Comparison of ENCODE assay signal across 1 cellular context in the genomic region with DNA sequence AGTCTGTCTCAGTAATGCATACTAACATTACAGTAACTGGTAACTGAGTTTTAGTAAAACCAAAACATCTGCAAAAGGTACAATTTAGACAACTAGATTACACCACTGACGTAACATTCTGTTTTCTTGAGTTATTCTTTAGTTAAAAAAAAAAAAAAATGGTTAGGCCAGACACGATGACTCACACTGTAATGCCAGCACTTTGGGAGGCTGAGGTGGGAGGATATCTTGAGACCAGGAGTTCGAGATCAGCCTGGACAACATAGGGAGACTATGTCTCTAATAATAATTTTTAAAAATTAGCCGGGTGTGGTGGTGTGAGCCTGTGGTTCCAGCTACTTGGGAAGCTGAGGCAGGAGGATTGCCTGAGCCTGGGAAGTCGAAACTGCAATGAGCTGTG.
TF ChIP-seq lines count a peak whose summit lies in the region.

No MANE protein-coding gene starts in this region.

TF ChIP-seq in K562, 482 proteins besides CTCF, POLR2A, EP300 and RAD21:
- TF ChIP-seq POLR2H (tag; IDR thresholded peaks at IDR 0.05; ENCODE audit: low read depth), result peak; percentile 29; the same call in 1 of the 2 replicates
- peak; percentile 77 for TF ChIP-seq ZNF384 (IDR thresholded peaks at IDR 0.05; ENCODE audit: low read depth, low read length)
- TF ChIP-seq, protein P1, sequence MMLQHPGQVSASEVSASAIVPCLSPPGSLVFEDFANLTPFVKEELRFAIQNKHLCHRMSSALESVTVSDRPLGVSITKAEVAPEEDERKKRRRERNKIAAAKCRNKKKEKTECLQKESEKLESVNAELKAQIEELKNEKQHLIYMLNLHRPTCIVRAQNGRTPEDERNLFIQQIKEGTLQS (IDR thresholded peaks at IDR 0.05), result peak; percentile 52
- TF ChIP-seq, protein P1 (CRISPR knock-in tag; conservative IDR thresholded peaks at IDR 0.05), result no peak
- TF ChIP-seq HNRNPUL1 (IDR thresholded peaks at IDR 0.05; ENCODE audit: low read length), result no peak
- peak; percentile 62 for TF ChIP-seq JUND (IDR thresholded peaks at IDR 0.05; ENCODE audit: borderline replicate concordance, low read depth, low read length)
- no peak; the same call in 2 of the 3 replicates for TF ChIP-seq JUND (tag; IDR thresholded peaks at IDR 0.05; ENCODE audit: borderline replicate concordance, low read depth, low read length)
- 0 out of 2 replicates have a peak, but pooled peaks have one; percentile 21 for TF ChIP-seq FOSL1 (tag; conservative IDR thresholded peaks at IDR 0.05)
